ENCODE assay signal across 22 cellular contexts in genomic region chr3:127029521-127030327, GRCh38.
"Had no signal": no experiment of that assay in that cellular context is flagged by ENCODE, and none has a peak within 500 bp of the region (broad histone marks: within the 10 kb centered on the region; RNA-seq: fewer than 3 reads in every experiment).

No MANE protein-coding gene starts in this region.

- H3K9ac ChIP-seq: parathyroid adenoma had no signal

- H3K4me2 ChIP-seq: smooth muscle cell had no signal

- H3K4me1 ChIP-seq: left lung, psoas muscle, right lobe of liver, uterus had no signal

- H3K9me3 ChIP-seq: left lung, neutrophil, psoas muscle, right lobe of liver, tibial nerve, uterus had no signal

- H3K27me3 ChIP-seq: left lung, neutrophil, right lobe of liver, tibial nerve, uterus had no signal

- FAIRE-seq: keratinocyte had no signal

- H3K27ac ChIP-seq: left lung, neutrophil, parathyroid adenoma, psoas muscle, right lobe of liver, tibial nerve, uterus had no signal

- H3K4me3 ChIP-seq: left lung, lung, psoas muscle, right lobe of liver, smooth muscle cell, tibial nerve, uterus had no signal

- H3K36me3 ChIP-seq: neutrophil, right lobe of liver, uterus had no signal

- DNase-seq: hippocampal formation; left colon; naive thymus-derived CD8-positive, alpha-beta T cell; occipital lobe; psoas muscle; right lobe of liver; stimulated activated CD4-positive, alpha-beta T cell treated with anti-CD3 and anti-CD28 coated beads, Interleukin-1b, Interleukin-23, amount 100 ng/mL, for 48 hours; stimulated activated CD4-positive, alpha-beta T cell treated with anti-CD3 and anti-CD28 coated beads, Interleukin-2, amount 100 ng/mL, for 48 hours; stimulated activated CD4-positive, alpha-beta T cell treated with anti-CD3 and anti-CD28 coated beads, Interleukin-4, amount 100 ng/mL, for 4 hours; stimulated activated CD8-positive, alpha-beta memory T cell treated with anti-CD3 and anti-CD28 coated beads, Interleukin-4, amount 100 ng/mL, for 48 hours; stimulated activated naive CD4-positive, alpha-beta T cell treated with Interleukin-2 at 50 U/mL for 16 hours; stimulated activated naive CD8-positive, alpha-beta T cell treated with anti-CD3 and anti-CD28 coated beads, Interleukin-15, amount 100 ng/mL, for 72 hours; substantia nigra; uterus had no signal

- H3K79me2 ChIP-seq: parathyroid adenoma had no signal

- ATAC-seq: left colon; left lung; naive thymus-derived CD8-positive, alpha-beta T cell; psoas muscle; right lobe of liver; stimulated activated memory B cell treated with anti-CD40 and anti-IgM and Interleukin-4, amounts not matched to agents 10 μg/mL and 1 μg/mL and 100 μg/mL, for 72 hours had no signal

- H2AFZ ChIP-seq: parathyroid adenoma had no signal
